8 cellular contexts compared by ENCODE assay signal in the genomic region with DNA sequence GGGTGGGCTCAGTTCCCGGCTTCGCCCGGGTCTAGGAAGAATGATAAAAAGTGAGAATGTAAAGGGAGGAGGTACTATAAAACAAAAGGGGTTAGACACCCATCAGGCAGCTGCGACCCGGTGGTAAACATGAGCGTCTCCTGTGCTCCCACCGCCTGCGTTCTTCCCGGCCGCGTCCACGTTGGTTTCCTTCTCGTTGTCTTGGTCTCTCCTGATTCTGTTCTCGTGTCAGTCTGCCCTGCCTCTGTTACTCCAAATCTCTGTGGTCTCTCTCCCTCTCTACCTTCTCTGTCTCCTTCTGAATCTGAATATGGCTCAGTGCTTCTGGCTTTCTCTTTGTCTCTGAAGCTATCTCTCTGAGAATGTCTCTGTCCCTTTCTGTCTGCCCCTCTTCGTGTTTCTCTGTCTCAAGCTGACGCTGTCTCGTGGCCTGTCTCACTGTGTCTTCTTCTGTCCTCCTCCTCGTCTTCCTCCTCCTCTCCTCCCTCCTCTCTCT. TPM values are rescaled to one million over a fixed set of nuclear protein-coding genes. Genes with fewer than 3 reads are reported as not detected.
DNase-seq lines count a peak whose midpoint lies in the region; ATAC-seq and TF ChIP-seq lines count a peak whose summit lies in the region.

No MANE protein-coding gene starts in this region.

- no peak for TF ChIP-seq POLR2A in tibial nerve (IDR thresholded peaks at IDR 0.05)

- CTCF ChIA-PET in activated CD4-positive, alpha-beta memory T cell treated with anti-CD3 and anti-CD28 coated beads, Interleukin-2, amount 10 ng/mL, durations not matched to agents 7 days and 5 days (lab: Charles Lee), result no interaction called here

- peak overlapping the region in 1 of 2 donors; percentile 85 for H3K27ac ChIP-seq in left lung
- peak overlapping the region; percentile 76 to 96 (median 86) for H3K27ac ChIP-seq in tibial nerve

- no peak for TF ChIP-seq EP300 in tibial nerve (IDR thresholded peaks at IDR 0.05)

- TF ChIP-seq CTCF in left lung (IDR thresholded peaks at IDR 0.05) (no peak), tibial nerve (IDR thresholded peaks at IDR 0.05) (no peak)

- no peak overlapping the region for H3K27ac Mint-ChIP-seq in activated T-cell treated with anti-CD3 and anti-CD28 coated beads, Interleukin-2, amount 50 U/mL, for 72 hours
- H3K27ac Mint-ChIP-seq in activated CD4-positive, alpha-beta memory T cell treated with anti-CD3 and anti-CD28 coated beads, Interleukin-2, amount 10 ng/mL, durations not matched to agents 7 days and 5 days, result no peak overlapping the region

- H3K9me3 ChIP-seq in left lung, result no peaks in the 10 kb centered on the region
- no peaks in the 10 kb centered on the region for H3K9me3 ChIP-seq in tibial nerve

- peak overlapping the region; percentile 69 to 78 for H3K4me3 Mint-ChIP-seq in activated T-cell treated with anti-CD3 and anti-CD28 coated beads, Interleukin-2, amount 50 U/mL, for 72 hours
- H3K4me3 Mint-ChIP-seq in activated CD4-positive, alpha-beta memory T cell treated with anti-CD3 and anti-CD28 coated beads, Interleukin-2, amount 10 ng/mL, durations not matched to agents 7 days and 5 days, result peak overlapping the region; percentile 41

- H3K4me1 Mint-ChIP-seq in activated T-cell treated with anti-CD3 and anti-CD28 coated beads, Interleukin-2, amount 50 U/mL, for 72 hours (ENCODE audit: low read depth), result peaks cover 13% of the 10 kb centered on the region
- peaks cover 15% of the 10 kb centered on the region for H3K4me1 Mint-ChIP-seq in activated CD4-positive, alpha-beta memory T cell treated with anti-CD3 and anti-CD28 coated beads, Interleukin-2, amount 10 ng/mL, durations not matched to agents 7 days and 5 days

- H3K36me3 ChIP-seq in left lung (no peaks in the 10 kb centered on the region), tibial nerve (no peaks in the 10 kb centered on the region)

- H3K36me3 Mint-ChIP-seq in activated T-cell treated with anti-CD3 and anti-CD28 coated beads, Interleukin-2, amount 50 U/mL, for 72 hours (ENCODE audit: insufficient read depth in 2 of 2), result peaks cover 0 to 3% of the 10 kb centered on the region in 2 donors
- H3K36me3 Mint-ChIP-seq in activated CD4-positive, alpha-beta memory T cell treated with anti-CD3 and anti-CD28 coated beads, Interleukin-2, amount 10 ng/mL, durations not matched to agents 7 days and 5 days (ENCODE audit: low read depth), result no peaks in the 10 kb centered on the region

- H3K27me3 ChIP-seq in left lung (peaks cover 10 to 84% of the 10 kb centered on the region in 2 donors), tibial nerve (no peaks in the 10 kb centered on the region)

- POLR2A ChIA-PET in activated CD4-positive, alpha-beta memory T cell treated with anti-CD3 and anti-CD28 coated beads, Interleukin-2, amount 10 ng/mL, durations not matched to agents 7 days and 5 days (lab: Charles Lee), result no interaction called here

- intact Hi-C loops in left lung (cut with DNase I), result no loop called here

- DNase-seq in activated T-cell treated with anti-CD3 and anti-CD28 coated beads, Interleukin-2, amount 50 U/mL, for 72 hours, result no peak
- DNase-seq in activated T-cell treated with anti-CD3 and anti-CD28 coated beads, Interleukin-2, amount 50 U/mL, for 1 hour, result no peak
- DNase-seq in activated CD4-positive, alpha-beta memory T cell treated with anti-CD3 and anti-CD28 coated beads, Interleukin-2, amount 10 ng/mL, durations not matched to agents 7 days and 5 days, result no peak
- no peak for DNase-seq in left lung
- peak in 1 of 2 donors; percentile 16 for DNase-seq in tibial nerve (ENCODE audit: low spot score in 2 of 2)
- DNase-seq in NCI-H187 (lab: John Stamatoyannopoulos, UW), result no peak

- H3K4me3 ChIP-seq in left lung, result peak overlapping the region; percentile 13 to 18
- H3K4me3 ChIP-seq in tibial nerve, result peak overlapping the region in 3 of 4 donors; percentile 43 to 50 (median 46)

- WGBS in tibial nerve, 2 donors, result 2 to 10% methylated on average over 18 of the region's 18 CpGs

- peak; percentile 11 to 38 for ATAC-seq in activated T-cell treated with anti-CD3 and anti-CD28 coated beads, Interleukin-2, amount 50 U/mL, for 72 hours (replicated peaks in 1 of 2)
- ATAC-seq in left lung, result no peak
- no peak for ATAC-seq in GM21723 (IDR thresholded peaks at IDR 0.05; ENCODE audit: unreplicated experiment)
- ATAC-seq in GM18517 (IDR thresholded peaks at IDR 0.05; ENCODE audit: unreplicated experiment), result no peak

- peaks cover 73% of the 10 kb centered on the region for H3K27me3 Mint-ChIP-seq in activated T-cell treated with anti-CD3 and anti-CD28 coated beads, Interleukin-2, amount 50 U/mL, for 72 hours (ENCODE audit: low read depth)
- peaks cover 69% of the 10 kb centered on the region for H3K27me3 Mint-ChIP-seq in activated CD4-positive, alpha-beta memory T cell treated with anti-CD3 and anti-CD28 coated beads, Interleukin-2, amount 10 ng/mL, durations not matched to agents 7 days and 5 days

- no peaks in the 10 kb centered on the region for H3K9me3 Mint-ChIP-seq in activated T-cell treated with anti-CD3 and anti-CD28 coated beads, Interleukin-2, amount 50 U/mL, for 72 hours
- H3K9me3 Mint-ChIP-seq in activated CD4-positive, alpha-beta memory T cell treated with anti-CD3 and anti-CD28 coated beads, Interleukin-2, amount 10 ng/mL, durations not matched to agents 7 days and 5 days, result no peaks in the 10 kb centered on the region

- peaks cover 27 to 30% of the 10 kb centered on the region in 2 donors for H3K4me1 ChIP-seq in left lung
- peaks cover 0 to 49% (median 22%) of the 10 kb centered on the region in 4 donors for H3K4me1 ChIP-seq in tibial nerve

RNA-seq across cellular contexts. Expression of gene FOXP4, which starts 41.6 kb away (rescaled TPM):
- total RNA-seq in activated T-cell treated with anti-CD3 and anti-CD28 coated beads, Interleukin-2, amount 50 U/mL, for 72 hours, result 10 to 100 TPM; 25.9 to 27.7 TPM
- total RNA-seq in activated CD4-positive, alpha-beta memory T cell treated with anti-CD3 and anti-CD28 coated beads, Interleukin-2, amount 10 ng/mL, durations not matched to agents 7 days and 5 days, result 1 to 10 TPM; 7.9 to 8.5 TPM
- 10 to 100 TPM; 26.9 to 33.7 TPM for total RNA-seq in left lung
- total RNA-seq in tibial nerve, result 10 to 100 TPM; 11.1 to 16.2 (median 14.7) TPM

Comparison
In these comparisons a context has a peak if more than half of its experiments do, and no peak if none do; other contexts are left out.
1. ATAC-seq: peak in activated T-cell treated with anti-CD3 and anti-CD28 coated beads, Interleukin-2, amount 50 U/mL, for 72 hours (2 of 2); none in left lung (single experiment), GM21723 (single experiment) and GM18517 (single experiment).